9 cellular contexts compared by ENCODE assay signal in the genomic region with DNA sequence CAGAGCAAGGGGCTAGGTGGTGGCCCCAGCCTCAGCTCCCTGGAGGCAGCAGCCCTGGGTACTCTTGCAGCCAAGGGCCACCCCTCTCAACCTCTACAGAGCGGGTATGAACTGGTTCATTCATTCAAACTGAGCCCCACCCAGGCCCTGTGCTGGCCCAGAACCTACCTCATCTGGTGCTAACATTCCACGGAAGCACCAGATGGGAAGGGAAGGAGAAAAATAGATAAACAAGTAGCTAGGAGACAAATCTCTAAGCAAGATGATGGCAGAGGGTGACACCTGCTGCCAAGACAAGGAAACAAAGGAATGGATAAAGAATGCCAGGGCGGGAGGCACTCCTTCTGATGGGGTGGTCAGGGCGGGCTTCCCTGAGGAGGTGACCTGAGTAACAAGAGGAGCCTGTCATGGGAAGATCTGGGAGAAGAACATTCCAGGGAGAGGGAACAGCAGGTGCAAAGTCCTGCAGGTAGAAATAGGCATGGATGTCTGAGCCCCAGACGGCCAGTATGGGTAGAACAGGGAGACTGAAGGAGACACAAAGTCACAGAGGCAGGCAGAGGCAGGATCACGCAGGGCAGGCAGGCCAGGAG. TPM values are rescaled to one million over a fixed set of nuclear protein-coding genes. Genes with fewer than 3 reads are reported as not detected.
DNase-seq lines count a peak whose midpoint lies in the region; FAIRE-seq and TF ChIP-seq lines count a peak whose summit lies in the region.
"Had no signal": no experiment of that assay in that cellular context is flagged by ENCODE, and none has a peak within 500 bp of the region (broad histone marks: within the 10 kb centered on the region; RNA-seq: fewer than 3 reads in every experiment).

No MANE protein-coding gene starts in this region.

- no peaks in the 10 kb centered on the region for H3K27me3 ChIP-seq in thyroid gland
- no peaks in the 10 kb centered on the region for H3K27me3 ChIP-seq in PC-9 (ENCODE audit: insufficient read depth, low read depth)
- H3K27me3 ChIP-seq: ovary had no signal

- no peaks in the 10 kb centered on the region for H3K79me2 ChIP-seq in PC-9 (ENCODE audit: low read depth)

- H3K4me1 ChIP-seq in thyroid gland (peaks cover 19 to 49% of the 10 kb centered on the region in 2 donors), PC-9 (replicated peaks; ENCODE audit: insufficient read depth) (peaks cover 12% of the 10 kb centered on the region)

- 63 to 64% methylated on average over 6 of the region's 6 CpGs for WGBS in thyroid gland, 2 donors

- intact Hi-C loops in thyroid gland (cut with DNase I): no loop called here
- intact Hi-C loops in PC-9 (cut with micrococcal nuclease; ENCODE audit: unreplicated experiment): loop anchor here (1.0 kb wide), 1 partner anchor 175 kb away; the partner anchor contains the start of gene TOR2A

- no peaks in the 10 kb centered on the region for H3K9me3 Mint-ChIP-seq in activated naive CD4-positive, alpha-beta T cell treated with anti-CD3 and anti-CD28 coated beads, Interleukin-2, amount 10 ng/mL, durations not matched to agents 7 days and 5 days

- no peaks in the 10 kb centered on the region for H3K9me2 ChIP-seq in PC-9 (ENCODE audit: insufficient read depth)

- no peak overlapping the region for H3K4me3 Mint-ChIP-seq in activated naive CD4-positive, alpha-beta T cell treated with anti-CD3 and anti-CD28 coated beads, Interleukin-2, amount 10 ng/mL, durations not matched to agents 7 days and 5 days

- no peak overlapping the region for H3K4me2 ChIP-seq in PC-9

- H4K20me1 ChIP-seq in PC-9 (ENCODE audit: insufficient read depth): no peaks in the 10 kb centered on the region

- H3K9me3 ChIP-seq in thyroid gland (no peaks in the 10 kb centered on the region), PC-9 (ENCODE audit: insufficient read depth, low read depth) (no peaks in the 10 kb centered on the region)
- H3K9me3 ChIP-seq: ovary had no signal

- no peak for TF ChIP-seq POLR2A in thyroid gland (IDR thresholded peaks at IDR 0.05)
- no peak for TF ChIP-seq POLR2A in GM12892 (IDR thresholded peaks at IDR 0.05; ENCODE audit: low read depth, low read length)

- H3K4me3 ChIP-seq in thyroid gland (replicated peaks in 1 of 3) (no peak overlapping the region), PC-9 (no peak overlapping the region)
- H3K4me3 ChIP-seq: ovary had no signal

- H3K27me3 Mint-ChIP-seq in activated naive CD4-positive, alpha-beta T cell treated with anti-CD3 and anti-CD28 coated beads, Interleukin-2, amount 10 ng/mL, durations not matched to agents 7 days and 5 days: no peaks in the 10 kb centered on the region

- H3K27ac Mint-ChIP-seq in activated naive CD4-positive, alpha-beta T cell treated with anti-CD3 and anti-CD28 coated beads, Interleukin-2, amount 10 ng/mL, durations not matched to agents 7 days and 5 days: peak overlapping the region; percentile 90

- H3K36me3 Mint-ChIP-seq in activated naive CD4-positive, alpha-beta T cell treated with anti-CD3 and anti-CD28 coated beads, Interleukin-2, amount 10 ng/mL, durations not matched to agents 7 days and 5 days: peaks cover 29% of the 10 kb centered on the region

- POLR2A ChIA-PET in PC-9 (lab: Charles Lee; ENCODE audit: unreplicated experiment): interaction anchor here (0.6 kb wide), 1 partner anchor 13 kb away, joined by 3 read pairs; no protein-coding TSS in a partner anchor

- FAIRE-seq in GM12892 (lab: Jason Lieb, UNC): no peak

- BruUV-seq in PC-9 (replicated peaks; lab: Mats Ljungman, UMichigan): no TSS peak

- peaks cover 69% of the 10 kb centered on the region for H3K4me1 Mint-ChIP-seq in activated naive CD4-positive, alpha-beta T cell treated with anti-CD3 and anti-CD28 coated beads, Interleukin-2, amount 10 ng/mL, durations not matched to agents 7 days and 5 days

- TF ChIP-seq CTCF in thyroid gland (IDR thresholded peaks at IDR 0.05) (peak in 3 of 6 experiments; percentile 9 to 27 (median 25)), PC-9 (conservative IDR thresholded peaks at IDR 0.05) (no peak; the same call in 1 of the 2 replicates)

- H3K27ac ChIP-seq in thyroid gland (peak overlapping the region; percentile 38 to 67 (median 51)), PC-9 (no peak overlapping the region)

- CTCF ChIA-PET in activated naive CD4-positive, alpha-beta T cell treated with anti-CD3 and anti-CD28 coated beads, Interleukin-2, amount 10 ng/mL, durations not matched to agents 7 days and 5 days (lab: Charles Lee): interaction anchor here (0.6 to 2.4 kb wide), 14 partner anchors 9 to 321 kb away, joined by 3 to 13 read pairs (median 5); partner anchors contain the start of genes ST6GALNAC6 and TOR2A
- CTCF ChIA-PET in PC-9 (lab: Charles Lee): interaction anchor here (0.6 to 1.7 kb wide), 3 partner anchors 41 to 176 kb away, joined by 5 to 10 read pairs (median 8); partner anchors contain the start of gene TOR2A

- H3K36me3 ChIP-seq in thyroid gland: peaks cover 0 to 3% of the 10 kb centered on the region in 2 donors
- H3K36me3 ChIP-seq in PC-9 (ENCODE audit: low read depth): no peaks in the 10 kb centered on the region
- H3K36me3 ChIP-seq: ovary had no signal

- no peaks in the 10 kb centered on the region; the same call in 1 of the 2 replicates for H3F3A ChIP-seq in PC-9 (ENCODE audit: insufficient read depth, low read depth)

- no peak overlapping the region for H2AFZ ChIP-seq in PC-9

- DNase-seq in activated naive CD4-positive, alpha-beta T cell treated with anti-CD3 and anti-CD28 coated beads, Interleukin-2, amount 10 ng/mL, durations not matched to agents 7 days and 5 days: peak; percentile 48
- DNase-seq in activated naive CD4-positive, alpha-beta T cell treated with Interleukin-2 at 50 U/mL for 16 hours: no peak
- peak; percentile 43 for DNase-seq in RPMI7951 (ENCODE audit: low read depth)
- peak; percentile 56 for DNase-seq in fibroblast of peridontal ligament (ENCODE audit: extremely low read depth)
- no peak for DNase-seq in thyroid gland
- no peak for DNase-seq in PC-9
- no peak for DNase-seq in GM19238 (ENCODE audit: insufficient read length, low spot score)
- DNase-seq in GM12892 (ENCODE audit: insufficient read length): no peak

RNA-seq across cellular contexts. Expression of gene ST6GALNAC4, which starts 6.1 kb away (rescaled TPM):
- total RNA-seq in RPMI7951 (2014; rRNA removed; shearing (Covaris generic)): 10.5 and 14.0 TPM in 2 replicates
- 10 to 100 TPM in 3 of 4 donors, 1 to 10 TPM in 1; 8.9 to 27.4 (median 19.1) TPM for total RNA-seq in thyroid gland
- total RNA-seq in PC-9 (2021): 28.3 and 44.3 TPM in 2 replicates
- polyA plus RNA-seq in GM12892 (2012; ENCODE audit: missing spikeins): 17.0 TPM

RNA-seq across cellular contexts. Expression of gene ST6GALNAC6, which starts 11.3 kb away (rescaled TPM):
- 15.7 and 20.1 TPM in 2 replicates for total RNA-seq in RPMI7951 (2014; rRNA removed; shearing (Covaris generic))
- total RNA-seq in thyroid gland (100 to 1,000 TPM in 1 of 4 donors, 10 to 100 TPM in 3; 39.2 to 124 (median 50.8) TPM), PC-9 (2021) (23.3 and 27.6 TPM in 2 replicates)
- 25.3 TPM for polyA plus RNA-seq in GM12892 (2012; ENCODE audit: missing spikeins)

RNA-seq across cellular contexts. Expression of gene PIP5KL1, which starts 19.9 kb away (rescaled TPM):
- total RNA-seq in RPMI7951 (2014; rRNA removed; shearing (Covaris generic)): 0.24 and 1.2 TPM in 2 replicates
- 1 to 10 TPM in 3 of 4 donors, not detected in 1; 1.0 to 5.2 (median 1.6) TPM for total RNA-seq in thyroid gland
- total RNA-seq in PC-9 (2021): 21.9 and 22.5 TPM in 2 replicates
- 0.36 TPM for polyA plus RNA-seq in GM12892 (2012; ENCODE audit: missing spikeins)

RNA-seq across cellular contexts. Expression of gene DPM2, which starts 26.9 kb away (rescaled TPM):
- 37.1 and 50.1 TPM in 2 replicates for total RNA-seq in RPMI7951 (2014; rRNA removed; shearing (Covaris generic))
- total RNA-seq in thyroid gland (10 to 100 TPM; 17.3 to 43.3 (median 35.5) TPM), PC-9 (2021) (65.5 and 79.4 TPM in 2 replicates)
- polyA plus RNA-seq in GM12892 (2012; ENCODE audit: missing spikeins): 26.4 TPM

RNA-seq across cellular contexts. Expression of gene AK1, which starts 33.2 kb away (rescaled TPM):
- total RNA-seq in RPMI7951 (2014; rRNA removed; shearing (Covaris generic)): 57.7 and 61.9 TPM in 2 replicates
- total RNA-seq in thyroid gland: 10 to 100 TPM; 56.3 to 98.9 (median 86.3) TPM
- total RNA-seq in PC-9 (2021): 84.5 and 86.8 TPM in 2 replicates
- polyA plus RNA-seq in GM12892 (2012; ENCODE audit: missing spikeins): 10.7 TPM

Comparison
In these comparisons a context has a peak if more than half of its experiments do, and no peak if none do; other contexts are left out.
1. DNase-seq: peak in activated naive CD4-positive, alpha-beta T cell treated with anti-CD3 and anti-CD28 coated beads, Interleukin-2, amount 10 ng/mL, durations not matched to agents 7 days and 5 days (single experiment), RPMI7951 (single experiment) and fibroblast of peridontal ligament (single experiment); none in activated naive CD4-positive, alpha-beta T cell treated with Interleukin-2 at 50 U/mL for 16 hours (single experiment), thyroid gland (0 of 2), PC-9 (0 of 2), GM19238 (single experiment) and GM12892 (single experiment).